ENCODE assay signal across 14 cellular contexts in the genomic region with DNA sequence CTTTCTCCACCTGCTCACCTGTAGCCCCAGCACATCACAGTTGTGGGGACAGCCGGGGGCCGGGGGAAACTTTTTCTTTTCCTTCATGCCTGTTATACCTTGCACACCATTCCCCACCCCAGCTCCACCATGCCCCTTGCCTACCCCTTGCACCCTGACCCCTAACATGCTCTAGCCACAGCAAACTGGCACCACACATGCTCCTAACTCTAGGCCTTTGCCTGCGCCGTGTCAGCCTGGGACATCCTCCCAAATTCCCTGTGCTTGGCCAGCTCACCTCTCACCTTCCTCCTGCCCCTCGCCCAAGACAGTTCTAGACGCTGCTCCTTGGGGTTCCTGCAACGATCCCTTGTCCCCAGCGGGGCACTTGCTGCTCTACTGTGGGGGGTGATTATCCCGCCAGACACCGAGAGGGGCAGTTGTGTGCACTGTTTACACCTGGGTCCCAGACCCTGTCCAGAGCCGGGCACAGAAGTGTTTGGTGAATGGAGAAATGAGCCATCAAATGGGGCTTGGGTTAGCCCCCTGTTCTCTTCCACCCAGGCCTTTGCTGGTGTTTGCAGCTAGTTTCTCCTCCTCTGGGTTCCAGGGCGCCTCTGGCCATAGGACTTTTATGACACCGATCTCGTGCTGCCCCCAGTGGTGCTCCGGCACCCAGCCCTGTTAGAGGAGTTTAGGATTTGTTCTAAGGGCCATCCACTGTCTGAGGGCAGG.
DNase-seq lines count a peak whose midpoint lies in the region; ATAC-seq and TF ChIP-seq lines count a peak whose summit lies in the region.
"Had no signal": no experiment of that assay in that cellular context is flagged by ENCODE, and none has a peak within 500 bp of the region (broad histone marks: within the 10 kb centered on the region; RNA-seq: fewer than 3 reads in every experiment).

No MANE protein-coding gene starts in this region.

- no peak overlapping the region for H2AFZ ChIP-seq in SU-DHL-6 (ENCODE audit: low read depth, low read length, severe bottlenecking)

- intact Hi-C loops in left ventricle myocardium inferior (cut with micrococcal nuclease) (loop anchor here (10.0 kb wide), 1 partner anchor 64 kb away; no protein-coding TSS in a partner anchor), heart left ventricle (cut with DNase I) (loop anchor here in 5 of 10 donors (5.0 to 10.0 kb wide), 2 partner anchors 131 to 134 kb away; partner anchors contain the start of gene CTIF (in 5 of the 5)), testis (cut with DNase I; ENCODE audit: low total_unique reads) (no loop called here)

- H3K36me3 ChIP-seq in left ventricle myocardium inferior: peaks cover 54% of the 10 kb centered on the region
- H3K36me3 ChIP-seq in heart left ventricle: peaks cover 0 to 43% (median 35%) of the 10 kb centered on the region in 9 donors
- H3K36me3 ChIP-seq in SU-DHL-6 (ENCODE audit: low read length): no peaks in the 10 kb centered on the region
- H3K36me3 ChIP-seq in testis (ENCODE audit: low read depth, missing control alignments): no peaks in the 10 kb centered on the region

- H4K20me1 ChIP-seq in SU-DHL-6 (ENCODE audit: low read depth, low read length): no peaks in the 10 kb centered on the region

- peaks cover 16% of the 10 kb centered on the region for H3K9me3 ChIP-seq in left ventricle myocardium inferior (replicated peaks)
- H3K9me3 ChIP-seq in heart left ventricle: peaks cover 0 to 13% (median 7%) of the 10 kb centered on the region in 12 donors
- no peaks in the 10 kb centered on the region for H3K9me3 ChIP-seq in SU-DHL-6 (ENCODE audit: insufficient read depth, low read length)
- H3K9me3 ChIP-seq in testis: no peaks in the 10 kb centered on the region
- H3K9me3 ChIP-seq: gastrocnemius medialis had no signal

- no peak for TF ChIP-seq POLR2A in heart left ventricle (IDR thresholded peaks at IDR 0.05)
- TF ChIP-seq POLR2A in testis (IDR thresholded peaks at IDR 0.05): no peak

- no peaks in the 10 kb centered on the region for H3K79me2 ChIP-seq in SU-DHL-6 (ENCODE audit: insufficient read depth, low read length)

- H3K27me3 ChIP-seq in left ventricle myocardium inferior (ENCODE audit: low read depth) (no peaks in the 10 kb centered on the region), heart left ventricle (no peaks in the 10 kb centered on the region), SU-DHL-6 (ENCODE audit: low read length) (no peaks in the 10 kb centered on the region), testis (no peaks in the 10 kb centered on the region)
- H3K27me3 ChIP-seq: gastrocnemius medialis, stomach had no signal

- no peak for ATAC-seq in heart left ventricle
- ATAC-seq: CD8-positive, alpha-beta T cell; gastrocnemius medialis had no signal

- H3F3A ChIP-seq in SU-DHL-6 (ENCODE audit: insufficient read depth): no peaks in the 10 kb centered on the region

- no peaks in the 10 kb centered on the region for H3K9me2 ChIP-seq in SU-DHL-6 (replicated peaks; ENCODE audit: insufficient read depth, low read length)

- H3K4me3 ChIP-seq in left ventricle myocardium inferior: no peak overlapping the region
- H3K4me3 ChIP-seq in heart left ventricle: no peak overlapping the region
- no peak overlapping the region for H3K4me3 ChIP-seq in SU-DHL-6 (ENCODE audit: insufficient read depth, low read length, poor library complexity, severe bottlenecking)
- H3K4me3 ChIP-seq in foreskin fibroblast (ENCODE audit: low read depth in 1 of 2, low read length in 2 of 2): no peak overlapping the region
- H3K4me3 ChIP-seq in testis: no peak overlapping the region
- H3K4me3 ChIP-seq: coronary artery, gastrocnemius medialis, stomach had no signal

- no peak overlapping the region for H3K4me2 ChIP-seq in SU-DHL-6 (ENCODE audit: low read depth, low read length, poor library complexity, severe bottlenecking)

- CTCF ChIA-PET in GM10248 (lab: Yijun Ruan, JAX): interaction anchor here (1.2 to 6.4 kb wide), 3 partner anchors 8 to 193 kb away, joined by 3 to 35 read pairs (median 3); no protein-coding TSS in a partner anchor

- TF ChIP-seq CTCF in left ventricle myocardium inferior (IDR thresholded peaks at IDR 0.05; ENCODE audit: borderline replicate concordance) (peak; percentile 9), heart left ventricle (IDR thresholded peaks at IDR 0.05) (no peak), SU-DHL-6 (IDR thresholded peaks at IDR 0.05; ENCODE audit: insufficient read depth, low read length, poor library complexity, severe bottlenecking) (peak; percentile 17), foreskin fibroblast (IDR thresholded peaks at IDR 0.05; ENCODE audit: low read depth, low read length) (peak; percentile 2), testis (IDR thresholded peaks at IDR 0.05) (peak in 1 of 3 experiments; percentile 11), GM10248 (IDR thresholded peaks at IDR 0.05; ENCODE audit: control extremely low read depth, extremely low read depth, low read depth, missing control alignments) (no peak)

- peaks cover 15% of the 10 kb centered on the region for H3K4me1 ChIP-seq in left ventricle myocardium inferior
- H3K4me1 ChIP-seq in heart left ventricle: peaks cover 0 to 10% (median 2%) of the 10 kb centered on the region in 12 donors
- no peaks in the 10 kb centered on the region for H3K4me1 ChIP-seq in testis

- 91 to 97% (median 95%) methylated on average over 15 of the region's 15 CpGs for WGBS in heart left ventricle, 4 donors
- WGBS in testis, 2 donors: 89 to 90% methylated on average over 13 to 15 of the region's 15 CpGs

- H3K27ac ChIP-seq in left ventricle myocardium inferior (replicated peaks): no peak overlapping the region
- no peak overlapping the region for H3K27ac ChIP-seq in heart left ventricle
- H3K27ac ChIP-seq in SU-DHL-6 (ENCODE audit: low read depth, low read length): no peak overlapping the region
- no peak overlapping the region for H3K27ac ChIP-seq in testis
- H3K27ac ChIP-seq: coronary artery, gastrocnemius medialis, stomach had no signal

- POLR2A ChIA-PET in GM10248 (lab: Yijun Ruan, JAX): no interaction called here

- H3K9ac ChIP-seq in SU-DHL-6 (ENCODE audit: low read length): no peak overlapping the region

- DNase-seq in left ventricle myocardium inferior (no peak), heart left ventricle (no peak), foreskin fibroblast (no peak), testis (peak; percentile 9), NCI-H82 treated with DMSO at 0.1 percent for 48 hours (lab: John Stamatoyannopoulos, UW; ENCODE audit: unreplicated experiment) (no peak), GM10248 (ENCODE audit: extremely low spot score) (no peak), GM19240 (ENCODE audit: insufficient read length, low spot score) (no peak)
- DNase-seq: activated CD4-positive, CD25-positive, alpha-beta regulatory T cell treated with anti-CD3 and anti-CD28 coated beads, Interleukin-2, amount 50 U/mL, for 72 hours; CD8-positive, alpha-beta T cell; gastrocnemius medialis; stimulated activated CD4-positive, alpha-beta T cell treated with anti-CD3 and anti-CD28 coated beads, Interleukin-1b, Interleukin-23, amount 100 ng/mL, for 48 hours; stomach had no signal

Comparison
In these comparisons a context has a peak if more than half of its experiments do, and no peak if none do; other contexts are left out.
1. CTCF ChIP-seq: peak in left ventricle myocardium inferior (single experiment), SU-DHL-6 (single experiment) and foreskin fibroblast (single experiment); none in heart left ventricle (0 of 12) and GM10248 (single experiment).